In genomic region chr18:6365385-6365784, GRCh38 we compare ENCODE assay signal across 34 cellular contexts. TPM values are rescaled to one million over a fixed set of nuclear protein-coding genes. Genes with fewer than 3 reads are reported as not detected.
"Had no signal": no experiment of that assay in that cellular context is flagged by ENCODE, and none has a peak within 500 bp of the region (broad histone marks: within the 10 kb centered on the region; RNA-seq: fewer than 3 reads in every experiment).

No MANE protein-coding gene starts in this region.

- H3K4me3 ChIP-seq: adrenal gland, body of pancreas, breast epithelium had no signal

- H3K4me3 Mint-ChIP-seq: activated B cell treated with CpG ODN at 0.5 μM for 24 hours; activated CD4-positive, alpha-beta memory T cell treated with anti-CD3 and anti-CD28 coated beads for 36 hours; activated CD4-positive, alpha-beta T cell treated with anti-CD3 and anti-CD28 coated beads, Interleukin-2, amount 10 ng/mL, durations not matched to agents 24 days and 14 days; activated CD8-positive, alpha-beta T cell treated with anti-CD3 and anti-CD28 coated beads for 36 hours; activated naive CD4-positive, alpha-beta T cell treated with anti-CD3 and anti-CD28 coated beads for 36 hours; activated naive CD8-positive, alpha-beta T cell treated with anti-CD3 and anti-CD28 coated beads for 36 hours; activated T-cell treated with anti-CD3 and anti-CD28 coated beads, Interleukin-2, amount 50 U/mL, for 4 hours; activated T-cell treated with anti-CD3 and anti-CD28 coated beads, Interleukin-2, amount 50 U/mL, for 72 hours; activated T-helper 1 cell treated with anti-CD3 and anti-CD28 coated beads, Interleukin-12 subunit alpha, Interleukin-12 subunit beta, Interleukin-2, Interleukin-4 antibody, amounts not matched to agents 30 ng/mL and 10 ng/mL and 1 ng/mL, durations not matched to agents 14 hours and 24 hours and 36 hours; activated T-helper 17 cell treated with anti-CD3 and anti-CD28 coated beads, Interleukin-2, amount 50 U/mL, for 72 hours; T-helper 2 cell treated with Interferon-gamma antibody and Interleukin-4, amounts not matched to agents 5 μg/mL and 100 μg/mL, for 36 hours had no signal

- H3K27me3 Mint-ChIP-seq: activated B cell treated with CpG ODN at 0.5 μM for 24 hours; activated CD4-positive, alpha-beta memory T cell treated with anti-CD3 and anti-CD28 coated beads for 36 hours; activated CD4-positive, alpha-beta T cell treated with anti-CD3 and anti-CD28 coated beads, Interleukin-2, amount 10 ng/mL, durations not matched to agents 24 days and 14 days; activated CD8-positive, alpha-beta T cell treated with anti-CD3 and anti-CD28 coated beads for 36 hours; activated naive CD8-positive, alpha-beta T cell treated with anti-CD3 and anti-CD28 coated beads for 36 hours; activated T-helper 17 cell treated with anti-CD3 and anti-CD28 coated beads, Interleukin-2, amount 50 U/mL, for 72 hours had no signal

- ATAC-seq: activated CD8-positive, alpha-beta T cell treated with anti-CD3 and anti-CD28 coated beads for 36 hours; activated naive CD4-positive, alpha-beta T cell treated with anti-CD3 and anti-CD28 coated beads, Interleukin-2, amount 50 U/mL, for 72 hours; activated T-cell treated with anti-CD3 and anti-CD28 coated beads, Interleukin-2, amount 50 U/mL, for 4 hours; activated T-cell treated with anti-CD3 and anti-CD28 coated beads, Interleukin-2, amount 50 U/mL, for 72 hours; activated T-helper 17 cell treated with anti-CD3 and anti-CD28 coated beads, Interleukin-2, amount 50 U/mL, for 72 hours; body of pancreas had no signal

- DNase-seq: activated B cell treated with CpG ODN at 0.5 μM for 24 hours; activated CD4-positive, alpha-beta memory T cell treated with anti-CD3 and anti-CD28 coated beads for 36 hours; activated CD4-positive, alpha-beta T cell treated with anti-CD3 and anti-CD28 coated beads for 4 hours; activated CD4-positive, alpha-beta T cell treated with anti-CD3 and anti-CD28 coated beads, Interleukin-2, amount 10 ng/mL, durations not matched to agents 24 days and 14 days; activated CD4-positive, alpha-beta T cell treated with anti-CD3 and anti-CD28 coated beads, Interleukin-2, amount 50 U/mL, for 1 hour; activated CD4-positive, alpha-beta T cell treated with anti-CD3 and anti-CD28 coated beads, Interleukin-2, amount 50 U/mL, for 4 hours; activated CD4-positive, CD25-positive, alpha-beta regulatory T cell treated with anti-CD3 and anti-CD28 coated beads, Interleukin-2, amount 50 U/mL, for 72 hours; activated CD8-positive, alpha-beta memory T cell treated with anti-CD3 and anti-CD28 coated beads, Interleukin-2, amount 50 U/mL, for 4 hours; activated CD8-positive, alpha-beta T cell treated with anti-CD3 and anti-CD28 coated beads for 36 hours; activated effector memory CD4-positive, alpha-beta T cell treated with anti-CD3 and anti-CD28 coated beads, Interleukin-2, amount 50 U/mL, for 16 hours; activated gamma-delta T cell treated with Interleukin-2 at 50 U/mL for 16 hours; activated naive CD4-positive, alpha-beta T cell; activated naive CD4-positive, alpha-beta T cell treated with anti-CD3 and anti-CD28 coated beads for 36 hours; activated naive CD4-positive, alpha-beta T cell treated with anti-CD3 and anti-CD28 coated beads, Interleukin-2, amount 50 U/mL, for 16 hours; activated naive CD8-positive, alpha-beta T cell treated with anti-CD3 and anti-CD28 coated beads for 36 hours; activated T-cell treated with anti-CD3 and anti-CD28 coated beads for 4 hours; activated T-cell treated with anti-CD3 and anti-CD28 coated beads, Interleukin-2, amount 50 U/mL, for 1 hour; activated T-cell treated with anti-CD3 and anti-CD28 coated beads, Interleukin-2, amount 50 U/mL, for 4 hours; activated T-cell treated with anti-CD3 and anti-CD28 coated beads, Interleukin-2, amount 50 U/mL, for 72 hours; adrenal gland; amniotic stem cell; aorta; body of pancreas; brain microvascular endothelial cell; central memory CD4-positive, alpha-beta T cell; T-helper 2 cell; T-helper 9 cell had no signal

- H3K36me3 Mint-ChIP-seq: activated CD4-positive, alpha-beta memory T cell treated with anti-CD3 and anti-CD28 coated beads for 36 hours; activated naive CD4-positive, alpha-beta T cell treated with anti-CD3 and anti-CD28 coated beads, Interleukin-2, amount 50 U/mL, for 72 hours; activated naive CD8-positive, alpha-beta T cell treated with anti-CD3 and anti-CD28 coated beads for 36 hours had no signal

- H3K9me3 Mint-ChIP-seq: activated B cell treated with CpG ODN at 0.5 μM for 24 hours; activated CD4-positive, alpha-beta T cell treated with anti-CD3 and anti-CD28 coated beads, Interleukin-2, amount 10 ng/mL, durations not matched to agents 24 days and 14 days; activated naive CD4-positive, alpha-beta T cell treated with anti-CD3 and anti-CD28 coated beads for 36 hours; activated naive CD8-positive, alpha-beta T cell treated with anti-CD3 and anti-CD28 coated beads for 36 hours had no signal

- H3K4me1 ChIP-seq: adrenal gland, breast epithelium had no signal

- H3K27ac Mint-ChIP-seq: activated B cell treated with CpG ODN at 0.5 μM for 24 hours; activated CD4-positive, alpha-beta memory T cell treated with anti-CD3 and anti-CD28 coated beads for 36 hours; activated CD4-positive, alpha-beta T cell treated with anti-CD3 and anti-CD28 coated beads, Interleukin-2, amount 10 ng/mL, durations not matched to agents 24 days and 14 days; activated CD8-positive, alpha-beta T cell treated with anti-CD3 and anti-CD28 coated beads for 36 hours; activated naive CD4-positive, alpha-beta T cell treated with anti-CD3 and anti-CD28 coated beads for 36 hours; activated naive CD4-positive, alpha-beta T cell treated with anti-CD3 and anti-CD28 coated beads, Interleukin-2, amount 50 U/mL, for 72 hours; activated naive CD8-positive, alpha-beta T cell treated with anti-CD3 and anti-CD28 coated beads for 36 hours; activated T-cell treated with anti-CD3 and anti-CD28 coated beads, Interleukin-2, amount 50 U/mL, for 72 hours; activated T-helper 1 cell treated with anti-CD3 and anti-CD28 coated beads, Interleukin-12 subunit alpha, Interleukin-12 subunit beta, Interleukin-2, Interleukin-4 antibody, amounts not matched to agents 30 ng/mL and 10 ng/mL and 1 ng/mL, durations not matched to agents 14 hours and 24 hours and 36 hours; activated T-helper 17 cell treated with anti-CD3 and anti-CD28 coated beads, Interleukin-2, amount 50 U/mL, for 72 hours; T-helper 2 cell treated with Interferon-gamma antibody and Interleukin-4, amounts not matched to agents 5 μg/mL and 100 μg/mL, for 36 hours had no signal

- H3K27ac ChIP-seq: adrenal gland, body of pancreas, brain microvascular endothelial cell, breast epithelium, VCaP had no signal

- H3K36me3 ChIP-seq: adrenal gland, brain microvascular endothelial cell, breast epithelium had no signal

- H3K9me3 ChIP-seq: adrenal gland, body of pancreas, breast epithelium had no signal

- FAIRE-seq: astrocyte had no signal

- H3K27me3 ChIP-seq: adrenal gland, body of pancreas, brain microvascular endothelial cell, breast epithelium had no signal

- H3K4me1 Mint-ChIP-seq: activated CD4-positive, alpha-beta T cell treated with anti-CD3 and anti-CD28 coated beads, Interleukin-2, amount 10 ng/mL, durations not matched to agents 24 days and 14 days; activated naive CD8-positive, alpha-beta T cell treated with anti-CD3 and anti-CD28 coated beads for 36 hours; activated T-helper 17 cell treated with anti-CD3 and anti-CD28 coated beads, Interleukin-2, amount 50 U/mL, for 72 hours had no signal

RNA-seq across cellular contexts. Expression of gene L3MBTL4, which starts 49.3 kb away (rescaled TPM):
- total RNA-seq: activated CD8-positive, alpha-beta T cell treated with anti-CD3 and anti-CD28 coated beads for 36 hours had no signal
